20 cellular contexts compared by ENCODE assay signal in genomic region chr6:158048589-158048988, GRCh38.
DNase-seq lines count a peak whose midpoint lies in the region; ATAC-seq, FAIRE-seq and TF ChIP-seq lines count a peak whose summit lies in the region.
"Had no signal": no experiment of that assay in that cellular context is flagged by ENCODE, and none has a peak within 500 bp of the region (broad histone marks: within the 10 kb centered on the region; RNA-seq: fewer than 3 reads in every experiment).

No MANE protein-coding gene starts in this region.

- H2AK5ac ChIP-seq in H1 (ENCODE audit: low read depth, low read length) = no peak overlapping the region

- H4K20me1 ChIP-seq in H1 (replicated peaks in 1 of 2; ENCODE audit: control insufficient read depth in 1 of 2, insufficient read depth in 2 of 2, low read length in 2 of 2) = peaks cover 0 to 2% of the 10 kb centered on the region in 2 experiments

- no peak overlapping the region for H4K5ac ChIP-seq in H1 (ENCODE audit: insufficient read length, low read depth, low read length)

- FAIRE-seq in H1 (lab: Jason Lieb, UNC) = no peak
- FAIRE-seq: A549, G401.6 had no signal

- no peaks in the 10 kb centered on the region for H3K79me1 ChIP-seq in H1 (ENCODE audit: low read depth, low read length)

- no peak overlapping the region for H4K8ac ChIP-seq in H1 (ENCODE audit: extremely low read depth, insufficient read depth, low read length)

- H3K4me2 ChIP-seq in H1 (ENCODE audit: insufficient read depth in 1 of 2, low read depth in 2 of 2, low read length in 2 of 2) = no peak overlapping the region
- H3K4me2 ChIP-seq: A549 had no signal

- TF ChIP-seq POLR2A in H1 (IDR thresholded peaks at IDR 0.05; ENCODE audit: control extremely low read depth in 1 of 2, low read depth in 2 of 2, low read length in 2 of 2) (no peak), gastrocnemius medialis (IDR thresholded peaks at IDR 0.05) (no peak)

- no peaks in the 10 kb centered on the region for H3K79me2 ChIP-seq in H1 (ENCODE audit: control insufficient read depth in 1 of 2, insufficient read depth in 2 of 2, low read length in 2 of 2)

- H3K4me1 ChIP-seq in right atrium auricular region = peaks cover 0 to 19% of the 10 kb centered on the region in 2 donors
- H3K4me1 ChIP-seq in H1 (replicated peaks in 1 of 4; ENCODE audit: control insufficient read depth in 3 of 4, insufficient read depth in 4 of 4, low read length in 3 of 4) = no peaks in the 10 kb centered on the region
- peaks cover 24 to 53% of the 10 kb centered on the region in 2 donors for H3K4me1 ChIP-seq in gastrocnemius medialis
- H3K4me1 ChIP-seq in BE2C = peaks cover 9% of the 10 kb centered on the region

- intact Hi-C loops in left cardiac atrium (cut with DNase I) = no loop called here
- intact Hi-C loops in gastrocnemius medialis (cut with DNase I; ENCODE audit: low total_unique reads) = loop anchor here (10.0 kb wide), 2 partner anchors 596 to 1076 kb away; partner anchors contain the start of gene DYNLT1

- peak overlapping the region; percentile 73 for H2BK5ac ChIP-seq in H1 (ENCODE audit: low read depth, low read length)

- H4K91ac ChIP-seq in H1 (replicated peaks; ENCODE audit: insufficient read length, low read length) = no peak overlapping the region

- TF ChIP-seq EP300 in H1 (IDR thresholded peaks at IDR 0.05; ENCODE audit: borderline replicate concordance in 1 of 2, low read depth in 2 of 2, low read length in 2 of 2) = no peak

- no peak overlapping the region for H2BK15ac ChIP-seq in H1 (ENCODE audit: low read length)

- DNase-seq in left cardiac atrium (peak; percentile 7), right atrium auricular region (ENCODE audit: low spot score) (no peak), H1 (ENCODE audit: low read depth in 1 of 2, low spot score in 2 of 2) (no peak), gastrocnemius medialis (no peak), NCI-H187 treated with DMSO at 0.1 percent for 48 hours (lab: John Stamatoyannopoulos, UW) (no peak), NCI-H1092 (lab: John Stamatoyannopoulos, UW) (no peak), BE2C (no peak)
- DNase-seq: C1 segment of cervical spinal cord, DMS79 treated with DMSO at 0.1 percent for 48 hours, GOT3, MV-4-11, NCI-H1417 treated with DMSO at 0.1 percent for 48 hours, NCI-H2029, NCI-H2171 treated with DMSO at 0.1 percent for 48 hours, NCI-H774, PC-3 had no signal

- 93% methylated on average over 7 of the region's 7 CpGs; no CpG with 5 or more reads in 1 of the 2 experiments for WGBS in H1 (ENCODE audit: extremely low coverage in 1 of 2, insufficient coverage in 1 of 2, insufficient read length in 1 of 2, insufficient replicate concordance in 2 of 2, low coverage in 1 of 2, low lambda C conversion rate in 2 of 2, missing lambda C conversion rate in 1 of 2), 2 experiments

- H3K18ac ChIP-seq in H1 (ENCODE audit: extremely low read depth, low read length) = no peak overlapping the region

- H3K9me3 ChIP-seq in right atrium auricular region (no peaks in the 10 kb centered on the region), KOPT-K1 (ENCODE audit: insufficient read depth, low read length, poor library complexity, severe bottlenecking) (no peaks in the 10 kb centered on the region), H1 (ENCODE audit: insufficient read depth in 2 of 2, low read depth in 1 of 2, low read length in 1 of 2) (no peaks in the 10 kb centered on the region), gastrocnemius medialis (no peaks in the 10 kb centered on the region), BE2C (no peaks in the 10 kb centered on the region)
- H3K9me3 ChIP-seq: A549, SJSA1 had no signal

- TF ChIP-seq CTCF in right atrium auricular region (IDR thresholded peaks at IDR 0.05) (no peak), H1 (IDR thresholded peaks at IDR 0.05; ENCODE audit: control extremely low read depth in 1 of 3, insufficient read depth in 1 of 3, low read depth in 1 of 3, low read length in 3 of 3) (no peak), gastrocnemius medialis (IDR thresholded peaks at IDR 0.05 in 4 of 5, conservative IDR thresholded peaks at IDR 0.05 in 1 of 5) (no peak), BE2C (IDR thresholded peaks at IDR 0.05; ENCODE audit: low read depth, low read length) (no peak)

- H3K4me3 ChIP-seq in right atrium auricular region = no peak overlapping the region
- H3K4me3 ChIP-seq in H1 (ENCODE audit: extremely low read depth in 1 of 4, insufficient read depth in 2 of 4, low read depth in 3 of 4, low read length in 4 of 4) = no peak overlapping the region
- H3K4me3 ChIP-seq in gastrocnemius medialis = no peak overlapping the region
- no peak overlapping the region for H3K4me3 ChIP-seq in BE2C (ENCODE audit: low read depth, low read length)
- H3K4me3 ChIP-seq: A549, SJSA1 had no signal

- H2AFZ ChIP-seq in H1 (ENCODE audit: low read length) = no peak overlapping the region

- H3K23ac ChIP-seq in H1 (ENCODE audit: insufficient read length) = no peak overlapping the region

- ATAC-seq in left cardiac atrium (no peak), gastrocnemius medialis (no peak)
- ATAC-seq: A549, PC-3 had no signal

- no peak for TF ChIP-seq RAD21 in H1 (IDR thresholded peaks at IDR 0.05 in 1 of 2, conservative IDR thresholded peaks at IDR 0.05 in 1 of 2; ENCODE audit: low read depth in 2 of 2, low read length in 2 of 2)

- H3K9ac ChIP-seq in H1 (replicated peaks in 1 of 4; ENCODE audit: extremely low read depth in 1 of 4, low read depth in 3 of 4, low read length in 3 of 4) = no peak overlapping the region

- no peak overlapping the region for H2BK20ac ChIP-seq in H1 (ENCODE audit: low read length)

- H3K4ac ChIP-seq in H1 (replicated peaks; ENCODE audit: insufficient read length, low read depth, low read length) = no peak overlapping the region

- in situ Hi-C loops in gastrocnemius medialis (cut with MboI; ENCODE audit: low sequenced_read_pairs in 4 of 4) = no loop called here

- peaks cover 3% of the 10 kb centered on the region; the same call in 1 of the 2 replicates for H3K23me2 ChIP-seq in H1 (ENCODE audit: low read depth, low read length)

- H2BK12ac ChIP-seq in H1 (ENCODE audit: low read depth, low read length) = no peak overlapping the region

- H3K27me3 ChIP-seq in right atrium auricular region = no peaks in the 10 kb centered on the region
- no peaks in the 10 kb centered on the region for H3K27me3 ChIP-seq in H1 (replicated peaks in 1 of 4; ENCODE audit: control insufficient read depth in 3 of 4, extremely low read depth in 1 of 4, insufficient read depth in 3 of 4, low read length in 3 of 4)
- no peaks in the 10 kb centered on the region for H3K27me3 ChIP-seq in gastrocnemius medialis
- no peaks in the 10 kb centered on the region for H3K27me3 ChIP-seq in BE2C
- H3K27me3 ChIP-seq: SJSA1 had no signal

- CTCF ChIA-PET in H1 (lab: Charles Lee; ENCODE audit: partially characterized antibody) = interaction anchor here (0.7 to 5.8 kb wide), 8 partner anchors 10 to 457 kb away, joined by 3 to 33 read pairs (median 6); no protein-coding TSS in a partner anchor

- no peak overlapping the region for H3K27ac ChIP-seq in right atrium auricular region
- H3K27ac ChIP-seq in KOPT-K1 (ENCODE audit: low read depth, low read length, poor library complexity, severe bottlenecking) = peak overlapping the region; percentile 93
- no peak overlapping the region for H3K27ac ChIP-seq in H1 (ENCODE audit: low read depth, low read length)
- H3K27ac ChIP-seq in gastrocnemius medialis = peak overlapping the region; percentile 93 to 99 (median 96)
- H3K27ac ChIP-seq: SJSA1 had no signal

- H3K56ac ChIP-seq in H1 (replicated peaks; ENCODE audit: insufficient read length, low read depth, low read length) = no peak overlapping the region

- H3K14ac ChIP-seq in H1 (ENCODE audit: insufficient read length) = no peak overlapping the region

- H3K36me3 ChIP-seq in right atrium auricular region (peaks cover 8% of the 10 kb centered on the region), KOPT-K1 (ENCODE audit: insufficient read depth, low read length) (peaks cover 31% of the 10 kb centered on the region), H1 (ENCODE audit: control insufficient read depth in 2 of 4, insufficient read depth in 4 of 4, low read length in 3 of 4) (no peaks in the 10 kb centered on the region), gastrocnemius medialis (no peaks in the 10 kb centered on the region), BE2C (no peaks in the 10 kb centered on the region)

- POLR2A ChIA-PET in H1 (lab: Charles Lee; ENCODE audit: partially characterized antibody) = interaction anchor here (0.9 to 1.8 kb wide), 5 partner anchors 11 to 71 kb away, joined by 3 to 6 read pairs (median 4); no protein-coding TSS in a partner anchor

- no peak overlapping the region for H2BK120ac ChIP-seq in H1 (replicated peaks; ENCODE audit: low read depth, low read length)

TF ChIP-seq in H1, 55 proteins besides CTCF, POLR2A, EP300 and RAD21 (continues in another document):
- TF ChIP-seq EGR1 (IDR thresholded peaks at IDR 0.05; ENCODE audit: borderline replicate concordance, low read depth, low read length) (no peak), SUZ12 (IDR thresholded peaks at IDR 0.05; ENCODE audit: low read length) (no peak), EZH2 (IDR thresholded peaks at IDR 0.05; ENCODE audit: low read depth, low read length, severe bottlenecking) (no peak), SP1 (IDR thresholded peaks at IDR 0.05; ENCODE audit: low read depth, low read length) (no peak), JUN (IDR thresholded peaks at IDR 0.05; ENCODE audit: low read depth, low read length) (no peak), ATF2 (IDR thresholded peaks at IDR 0.05; ENCODE audit: low read length) (no peak), KDM4A (IDR thresholded peaks at IDR 0.05; ENCODE audit: low read depth, low read length, severe bottlenecking) (no peak), RNF2 (IDR thresholded peaks at IDR 0.05; ENCODE audit: borderline replicate concordance, low read depth, low read length, missing control alignments, poor library complexity, severe bottlenecking) (no peak), NANOG (IDR thresholded peaks at IDR 0.05; ENCODE audit: insufficient read depth, low read depth, low read length, poor library complexity, severe bottlenecking) (no peak), RBBP5 (IDR thresholded peaks at IDR 0.05; ENCODE audit: borderline replicate concordance, low read depth, low read length) (no peak), SP4 (IDR thresholded peaks at IDR 0.05; ENCODE audit: low read length) (no peak), SAP30 (IDR thresholded peaks at IDR 0.05; ENCODE audit: insufficient read depth, insufficient replicate concordance, low read length) (no peak)

Comparison
In these comparisons a context has a peak if more than half of its experiments do, and no peak if none do; other contexts are left out.
1. H3K27ac ChIP-seq: peak in KOPT-K1 (single experiment) and gastrocnemius medialis (4 of 4); none in right atrium auricular region (0 of 2) and H1 (single experiment).